16 cellular contexts compared by ENCODE assay signal in the genomic region with DNA sequence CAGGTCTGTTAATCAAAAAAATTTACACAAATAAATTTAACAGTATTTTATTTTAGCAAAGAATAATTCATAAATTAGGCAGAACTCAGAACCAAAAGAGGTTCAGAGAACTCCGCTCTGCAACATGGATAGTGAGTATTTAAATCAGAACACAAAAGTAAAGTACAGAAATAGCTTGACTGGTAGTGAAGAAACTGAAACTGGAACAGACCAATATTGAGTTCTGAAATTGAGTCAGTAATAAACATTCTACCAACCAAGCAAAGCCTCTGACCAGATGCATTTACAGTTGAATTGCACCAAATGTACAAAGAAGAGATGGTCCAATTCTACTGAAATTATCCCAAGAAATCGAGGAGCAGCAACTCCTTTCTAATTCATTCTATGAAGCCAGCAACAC.
DNase-seq lines count a peak whose midpoint lies in the region; ATAC-seq and FAIRE-seq lines count a peak whose summit lies in the region.
"Had no signal": no experiment of that assay in that cellular context is flagged by ENCODE, and none has a peak within 500 bp of the region (broad histone marks: within the 10 kb centered on the region; RNA-seq: fewer than 3 reads in every experiment).

No MANE protein-coding gene starts in this region.

- peak; percentile 5 for FAIRE-seq in GM18507 (lab: Jason Lieb, UNC)
- FAIRE-seq: urothelium cell line had no signal

- DNase-seq in GM18507 (ENCODE audit: extremely low spot score, insufficient read length, low read depth) (no peak), LoVo (ENCODE audit: low spot score) (no peak), SKM-1 (lab: John Stamatoyannopoulos, UW; ENCODE audit: unreplicated experiment) (no peak), SW480 (ENCODE audit: low spot score) (no peak)
- no peak for DNase-seq in NK-92 treated with Interleukin-12 subunit alpha and Interleukin-12 subunit beta, amount 100 ng/mL, for 24 hours (lab: John Stamatoyannopoulos, UW)
- DNase-seq: activated CD4-positive, alpha-beta T cell treated with anti-CD3 and anti-CD28 coated beads for 48 hours; activated T-cell treated with anti-CD3 and anti-CD28 coated beads, Interleukin-2, amount 50 U/mL, for 48 hours; adrenal gland; hippocampal formation; left ventricle myocardium inferior; natural killer cell had no signal

- peak; percentile 76 for ATAC-seq in GM19467 (IDR thresholded peaks at IDR 0.05; ENCODE audit: unreplicated experiment)
- ATAC-seq in HG02798 (IDR thresholded peaks at IDR 0.05; ENCODE audit: poor library complexity, unreplicated experiment) = peak; percentile 91
- peak; percentile 59 for ATAC-seq in HG03354 (IDR thresholded peaks at IDR 0.05; ENCODE audit: poor library complexity, severe bottlenecking, unreplicated experiment)
- ATAC-seq: natural killer cell, PC-3 had no signal
